Comparison of ENCODE assay signal across 1 cellular context in genomic region chr2:26982102-26982742, GRCh38.
TF ChIP-seq lines count a peak whose summit lies in the region.

No MANE protein-coding gene starts in this region.

TF ChIP-seq in HepG2, 621 proteins besides CTCF, POLR2A, EP300 and RAD21 (continued from another document and continues in another):
- no peak for TF ChIP-seq MEF2D (CRISPR knock-in tag; IDR thresholded peaks at IDR 0.05)
- TF ChIP-seq ZNF672 (CRISPR knock-in tag; IDR thresholded peaks at IDR 0.05), result no peak
- no peak for TF ChIP-seq TARDBP (CRISPR knock-in tag; IDR thresholded peaks at IDR 0.05)
- no peak for TF ChIP-seq THYN1 (CRISPR knock-in tag; IDR thresholded peaks at IDR 0.05; ENCODE audit: borderline replicate concordance, low read depth)
- TF ChIP-seq PITX1 (CRISPR knock-in tag; IDR thresholded peaks at IDR 0.05), result no peak; the same call in 1 of the 2 replicates
- TF ChIP-seq ZBTB21 (CRISPR knock-in tag; IDR thresholded peaks at IDR 0.05), result no peak
- TF ChIP-seq MLLT10 (CRISPR knock-in tag; IDR thresholded peaks at IDR 0.05), result no peak
- no peak for TF ChIP-seq ZNF142 (CRISPR knock-in tag; IDR thresholded peaks at IDR 0.05)
- TF ChIP-seq ZNF256 (CRISPR knock-in tag; conservative IDR thresholded peaks at IDR 0.05), result no peak
- TF ChIP-seq IRF9 (CRISPR knock-in tag; IDR thresholded peaks at IDR 0.05; ENCODE audit: borderline replicate concordance), result no peak
- peak; percentile 60; the same call in 1 of the 2 replicates for TF ChIP-seq ZNF614 (CRISPR knock-in tag; IDR thresholded peaks at IDR 0.05; ENCODE audit: borderline replicate concordance)
- no peak for TF ChIP-seq ZNF260 (CRISPR knock-in tag; IDR thresholded peaks at IDR 0.05; ENCODE audit: borderline replicate concordance, low read depth)
- no peak for TF ChIP-seq ATRX (CRISPR knock-in tag; IDR thresholded peaks at IDR 0.05; ENCODE audit: borderline replicate concordance)
- TF ChIP-seq ZNF136 (CRISPR knock-in tag; IDR thresholded peaks at IDR 0.05; ENCODE audit: low read depth), result no peak
- no peak for TF ChIP-seq SP140L (CRISPR knock-in tag; IDR thresholded peaks at IDR 0.05; ENCODE audit: borderline replicate concordance)
- TF ChIP-seq TBL1XR1 (IDR thresholded peaks at IDR 0.05; ENCODE audit: borderline replicate concordance, low read length, partially characterized antibody), result no peak
- no peak for TF ChIP-seq SMAD1 (CRISPR knock-in tag; IDR thresholded peaks at IDR 0.05; ENCODE audit: borderline replicate concordance, low read depth)
- TF ChIP-seq ZNF660 (CRISPR knock-in tag; IDR thresholded peaks at IDR 0.05; ENCODE audit: borderline replicate concordance, low read depth), result no peak
- TF ChIP-seq KDM3A (CRISPR knock-in tag; IDR thresholded peaks at IDR 0.05; ENCODE audit: low read depth), result 0 out of 2 replicates have a peak, but pooled peaks have one; percentile 26
- TF ChIP-seq ZNF691 (CRISPR knock-in tag; IDR thresholded peaks at IDR 0.05; ENCODE audit: borderline replicate concordance, low read depth), result no peak
- TF ChIP-seq RXRB (CRISPR knock-in tag; IDR thresholded peaks at IDR 0.05; ENCODE audit: borderline replicate concordance), result no peak; the same call in 1 of the 2 replicates
- no peak for TF ChIP-seq ZNF547 (CRISPR knock-in tag; IDR thresholded peaks at IDR 0.05)
- no peak for TF ChIP-seq GABPA (IDR thresholded peaks at IDR 0.05; ENCODE audit: low read depth, low read length)
- TF ChIP-seq GABPA (CRISPR knock-in tag; IDR thresholded peaks at IDR 0.05; ENCODE audit: low read depth), result no peak
- TF ChIP-seq ZNF138 (CRISPR knock-in tag; IDR thresholded peaks at IDR 0.05; ENCODE audit: low read depth), result no peak
- no peak for TF ChIP-seq ZBTB8A (CRISPR knock-in tag; IDR thresholded peaks at IDR 0.05; ENCODE audit: borderline replicate concordance, low read depth)
- TF ChIP-seq FOXA1 (IDR thresholded peaks at IDR 0.05), result no peak
- TF ChIP-seq FOXA1 (CRISPR knock-in tag; IDR thresholded peaks at IDR 0.05), result peak; percentile 78
- no peak for TF ChIP-seq ZNF251 (CRISPR knock-in tag; IDR thresholded peaks at IDR 0.05)
- no peak for TF ChIP-seq CHD2 (IDR thresholded peaks at IDR 0.05; ENCODE audit: low read depth, low read length)
- no peak for TF ChIP-seq ZFP36L1 (CRISPR knock-in tag; IDR thresholded peaks at IDR 0.05)
- TF ChIP-seq, protein P1, sequence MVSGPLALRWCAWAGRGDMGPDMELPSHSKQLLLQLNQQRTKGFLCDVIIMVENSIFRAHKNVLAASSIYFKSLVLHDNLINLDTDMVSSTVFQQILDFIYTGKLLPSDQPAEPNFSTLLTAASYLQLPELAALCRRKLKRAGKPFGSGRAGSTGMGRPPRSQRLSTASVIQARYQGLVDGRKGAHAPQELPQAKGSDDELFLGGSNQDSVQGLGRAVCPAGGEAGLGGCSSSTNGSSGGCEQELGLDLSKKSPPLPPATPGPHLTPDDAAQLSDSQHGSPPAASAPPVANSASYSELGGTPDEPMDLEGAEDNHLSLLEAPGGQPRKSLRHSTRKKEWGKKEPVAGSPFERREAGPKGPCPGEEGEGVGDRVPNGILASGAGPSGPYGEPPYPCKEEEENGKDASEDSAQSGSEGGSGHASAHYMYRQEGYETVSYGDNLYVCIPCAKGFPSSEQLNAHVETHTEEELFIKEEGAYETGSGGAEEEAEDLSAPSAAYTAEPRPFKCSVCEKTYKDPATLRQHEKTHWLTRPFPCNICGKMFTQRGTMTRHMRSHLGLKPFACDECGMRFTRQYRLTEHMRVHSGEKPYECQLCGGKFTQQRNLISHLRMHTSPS (CRISPR knock-in tag; IDR thresholded peaks at IDR 0.05; ENCODE audit: low read depth), result no peak
- TF ChIP-seq ZNF570 (CRISPR knock-in tag; IDR thresholded peaks at IDR 0.05; ENCODE audit: borderline replicate concordance), result no peak
- no peak for TF ChIP-seq ZNF567 (CRISPR knock-in tag; IDR thresholded peaks at IDR 0.05; ENCODE audit: borderline replicate concordance)
- no peak for TF ChIP-seq BRF2 (CRISPR knock-in tag; IDR thresholded peaks at IDR 0.05)
- TF ChIP-seq JUND (CRISPR knock-in tag; IDR thresholded peaks at IDR 0.05), result no peak
- TF ChIP-seq KMT2B (CRISPR knock-in tag; IDR thresholded peaks at IDR 0.05), result no peak; the same call in 1 of the 2 replicates
- TF ChIP-seq ZFP36L2 (CRISPR knock-in tag; IDR thresholded peaks at IDR 0.05), result no peak
- TF ChIP-seq, protein P2, sequence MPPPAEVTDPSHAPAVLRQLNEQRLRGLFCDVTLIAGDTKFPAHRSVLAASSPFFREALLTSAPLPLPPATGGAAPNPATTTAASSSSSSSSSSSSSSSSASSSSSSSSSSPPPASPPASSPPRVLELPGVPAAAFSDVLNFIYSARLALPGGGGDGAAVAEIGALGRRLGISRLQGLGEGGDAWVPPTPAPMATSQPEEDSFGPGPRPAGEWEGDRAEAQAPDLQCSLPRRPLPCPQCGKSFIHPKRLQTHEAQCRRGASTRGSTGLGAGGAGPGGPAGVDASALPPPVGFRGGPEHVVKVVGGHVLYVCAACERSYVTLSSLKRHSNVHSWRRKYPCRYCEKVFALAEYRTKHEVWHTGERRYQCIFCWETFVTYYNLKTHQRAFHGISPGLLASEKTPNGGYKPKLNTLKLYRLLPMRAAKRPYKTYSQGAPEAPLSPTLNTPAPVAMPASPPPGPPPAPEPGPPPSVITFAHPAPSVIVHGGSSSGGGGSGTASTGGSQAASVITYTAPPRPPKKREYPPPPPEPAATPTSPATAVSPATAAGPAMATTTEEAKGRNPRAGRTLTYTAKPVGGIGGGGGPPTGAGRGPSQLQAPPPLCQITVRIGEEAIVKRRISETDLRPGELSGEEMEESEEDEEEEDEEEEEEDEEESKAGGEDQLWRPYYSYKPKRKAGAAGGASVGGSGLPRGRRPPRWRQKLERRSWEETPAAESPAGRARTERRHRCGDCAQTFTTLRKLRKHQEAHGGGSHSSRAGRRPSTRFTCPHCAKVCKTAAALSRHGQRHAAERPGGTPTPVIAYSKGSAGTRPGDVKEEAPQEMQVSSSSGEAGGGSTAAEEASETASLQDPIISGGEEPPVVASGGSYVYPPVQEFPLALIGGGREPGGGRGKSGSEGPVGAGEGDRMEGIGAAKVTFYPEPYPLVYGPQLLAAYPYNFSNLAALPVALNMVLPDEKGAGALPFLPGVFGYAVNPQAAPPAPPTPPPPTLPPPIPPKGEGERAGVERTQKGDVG (CRISPR knock-in tag; IDR thresholded peaks at IDR 0.05; ENCODE audit: borderline replicate concordance), result no peak
- TF ChIP-seq TRAFD1 (CRISPR knock-in tag; IDR thresholded peaks at IDR 0.05; ENCODE audit: borderline replicate concordance), result no peak
- TF ChIP-seq ZNF792 (CRISPR knock-in tag; IDR thresholded peaks at IDR 0.05), result 0 out of 2 replicates have a peak, but pooled peaks have one; percentile 30
- TF ChIP-seq YY1 (IDR thresholded peaks at IDR 0.05; ENCODE audit: insufficient read depth, insufficient replicate concordance, low read depth, low read length), result no peak
- no peak for TF ChIP-seq NCOA1 (CRISPR knock-in tag; IDR thresholded peaks at IDR 0.05)
- no peak for TF ChIP-seq ZNF7 (CRISPR knock-in tag; IDR thresholded peaks at IDR 0.05)
- no peak for TF ChIP-seq PBX2 (CRISPR knock-in tag; IDR thresholded peaks at IDR 0.05)
- TF ChIP-seq NBN (conservative IDR thresholded peaks at IDR 0.05), result no peak
- no peak for TF ChIP-seq SKIL (CRISPR knock-in tag; IDR thresholded peaks at IDR 0.05; ENCODE audit: borderline replicate concordance)
- no peak for TF ChIP-seq ZNF619 (CRISPR knock-in tag; IDR thresholded peaks at IDR 0.05)
- TF ChIP-seq ZNF83 (CRISPR knock-in tag; IDR thresholded peaks at IDR 0.05; ENCODE audit: borderline replicate concordance), result no peak
- no peak; the same call in 1 of the 2 replicates for TF ChIP-seq PPARG (CRISPR knock-in tag; conservative IDR thresholded peaks at IDR 0.05)
